In genomic region chr6:31575335-31575901, GRCh38 we compare ENCODE assay signal across 8 cellular contexts. TPM values are rescaled to one million over a fixed set of nuclear protein-coding genes. Genes with fewer than 3 reads are reported as not detected.
A peak's percentile ranks its signal among the peaks of the same experiment; 100 is the strongest.
DNase-seq lines count a peak whose midpoint lies in the region; ATAC-seq, FAIRE-seq and TF ChIP-seq lines count a peak whose summit lies in the region.

TSS of gene TNF (plus strand) at chr6:31575565. CDS start at chr6:31575742, 177 bp downstream.

- SMC1A ChIA-PET in GM12878 (lab: Charles Lee; ENCODE audit: uncharacterized antibody, unreplicated experiment) = interaction anchor here (0.6 to 45.5 kb wide), 6 partner anchors 9 to 390 kb away, joined by 3 to 1989 read pairs (median 30); partner anchors contain the start of genes ATP6V1G2, DDX39B, LST1 and LTA

- ATAC-seq in GM12878 = peak; percentile 44
- peak; percentile 26 for ATAC-seq in naive thymus-derived CD4-positive, alpha-beta T cell
- ATAC-seq in HG03342 (IDR thresholded peaks at IDR 0.05; ENCODE audit: unreplicated experiment) = no peak
- ATAC-seq in HG02759 (IDR thresholded peaks at IDR 0.05; ENCODE audit: unreplicated experiment) = no peak

- DNase-seq in GM10266 (ENCODE audit: extremely low spot score) = peak; percentile 83
- DNase-seq in T-helper 1 cell = peak; percentile 62 to 89 (median 70)
- peak; percentile 91 for DNase-seq in GM12878 (ENCODE audit: low read depth, low spot score)
- peak in 4 of 9 donors; percentile 37 to 89 (median 59) for DNase-seq in naive thymus-derived CD4-positive, alpha-beta T cell
- peak in 1 of 2 donors; percentile 41 for DNase-seq in tibial nerve (ENCODE audit: low spot score in 2 of 2)
- no peak for DNase-seq in NCI-H2196 treated with DMSO at 0.1 percent for 48 hours (lab: John Stamatoyannopoulos, UW; ENCODE audit: unreplicated experiment)

- no peaks in the 10 kb centered on the region for H3K27me3 ChIP-seq in GM12878 (replicated peaks in 1 of 2; ENCODE audit: control insufficient read depth in 2 of 2, insufficient read depth in 2 of 2, low read length in 1 of 2)
- no peaks in the 10 kb centered on the region for H3K27me3 ChIP-seq in naive thymus-derived CD4-positive, alpha-beta T cell (ENCODE audit: control insufficient read depth in 2 of 2, insufficient read depth in 2 of 2, low read length in 2 of 2)
- H3K27me3 ChIP-seq in tibial nerve = no peaks in the 10 kb centered on the region

- H3K27ac ChIP-seq in GM12878 (ENCODE audit: control insufficient read depth, insufficient read depth) (peak within 1 kb of the TSS; percentile 96), tibial nerve (peak within 1 kb of the TSS in 2 of 4 donors; percentile 43 to 72)
- H3K27ac ChIP-seq in naive thymus-derived CD4-positive, alpha-beta T cell (ENCODE audit: low read depth, low read length) = peak within 1 kb of the TSS; percentile 97

- peak within 1 kb of the TSS; percentile 85 to 99 (median 94) for H3K4me3 Mint-ChIP-seq in naive thymus-derived CD4-positive, alpha-beta T cell

- peaks cover 84% of the 10 kb centered on the region for H3K79me2 ChIP-seq in GM12878 (ENCODE audit: control insufficient read depth, insufficient read depth, low read length)

- no peaks in the 10 kb centered on the region for H4K20me1 ChIP-seq in GM12878 (ENCODE audit: control insufficient read depth, insufficient read depth)

- peak; percentile 68 for FAIRE-seq in GM12878 (lab: Jason Lieb, UNC)

- intact Hi-C loops in GM12878 (cut with micrococcal nuclease; ENCODE audit: unreplicated experiment) = no loop called here
- intact Hi-C loops in naive thymus-derived CD4-positive, alpha-beta T cell (cut with micrococcal nuclease) = loop anchor here in 1 of 2 donors (2.0 to 5.0 kb wide), 2 partner anchors 17 to 162 kb away; partner anchors contain the start of gene CLIC1

- peaks cover 54 to 98% (median 90%) of the 10 kb centered on the region in 7 donors for H3K4me1 Mint-ChIP-seq in naive thymus-derived CD4-positive, alpha-beta T cell

- no TSS peak for BruUV-seq in GM12878 (replicated peaks; lab: Mats Ljungman, UMichigan)

- TF ChIP-seq EP300 in GM12878 (IDR thresholded peaks at IDR 0.05; ENCODE audit: borderline replicate concordance in 1 of 2, control insufficient read depth in 1 of 2, low read depth in 2 of 2, low read length in 2 of 2) = no peak
- TF ChIP-seq EP300 in tibial nerve (IDR thresholded peaks at IDR 0.05) = no peak

- no peaks in the 10 kb centered on the region for H3K9me3 ChIP-seq in GM12878 (replicated peaks; ENCODE audit: control insufficient read depth, insufficient read depth, low read length)
- no peaks in the 10 kb centered on the region for H3K9me3 ChIP-seq in naive thymus-derived CD4-positive, alpha-beta T cell (ENCODE audit: control insufficient read depth in 2 of 3, low read length in 3 of 3)
- H3K9me3 ChIP-seq in tibial nerve = no peaks in the 10 kb centered on the region

- H3K4me3 ChIP-seq in GM12878 (peak within 1 kb of the TSS; percentile 91), tibial nerve (peak within 1 kb of the TSS in 3 of 4 donors; percentile 25 to 41 (median 37))
- peak within 1 kb of the TSS; percentile 77 for H3K4me3 ChIP-seq in naive thymus-derived CD4-positive, alpha-beta T cell (ENCODE audit: low read length)

- H3K9me3 Mint-ChIP-seq in naive thymus-derived CD4-positive, alpha-beta T cell = no peaks in the 10 kb centered on the region

- TF ChIP-seq CTCF in GM10266 (IDR thresholded peaks at IDR 0.05; ENCODE audit: control insufficient read depth, insufficient read depth, low read depth, missing control alignments) (no peak), GM12878 (IDR thresholded peaks at IDR 0.05 in 2 of 3, conservative IDR thresholded peaks at IDR 0.05 in 1 of 3; ENCODE audit: control insufficient read depth in 2 of 3, extremely low read depth in 1 of 3, insufficient read depth in 1 of 3, low read depth in 3 of 3, low read length in 3 of 3) (no peak), tibial nerve (IDR thresholded peaks at IDR 0.05) (no peak)

- H3K27ac Mint-ChIP-seq in naive thymus-derived CD4-positive, alpha-beta T cell = peak within 1 kb of the TSS; percentile 91 to 99 (median 99)

- H3K4me1 ChIP-seq in GM12878 (ENCODE audit: control insufficient read depth, insufficient read depth, low read length) (peaks cover 57% of the 10 kb centered on the region), tibial nerve (peaks cover 0 to 8% (median under 1%) of the 10 kb centered on the region in 4 donors)
- H3K4me1 ChIP-seq in naive thymus-derived CD4-positive, alpha-beta T cell (ENCODE audit: control insufficient read depth in 2 of 2, insufficient read depth in 2 of 2, low read length in 2 of 2) = peaks cover 62 to 71% of the 10 kb centered on the region in 2 donors

- RAD21 ChIA-PET in GM12878 (lab: Charles Lee; ENCODE audit: unreplicated experiment) = interaction anchor here (0.5 to 17.5 kb wide), 13 partner anchors 8 to 1396 kb away, joined by 3 to 620 read pairs (median 5); partner anchors contain the start of genes ATP6V1G2, DDX39B, GPANK1 and LST1

- 1% methylated on average over 17 of the region's 19 CpGs for WGBS in GM12878 (ENCODE audit: insufficient coverage, insufficient replicate concordance, low lambda C conversion rate, missing lambda C conversion rate)
- 57 to 73% methylated on average over 19 of the region's 19 CpGs for WGBS in tibial nerve, 2 donors

- 0 out of 2 replicates have a peak, but pooled peaks have one; percentile 12 for TF ChIP-seq RAD21 in GM12878 (IDR thresholded peaks at IDR 0.05; ENCODE audit: insufficient read depth, low read depth, low read length)

- H3K36me3 ChIP-seq in GM12878 (ENCODE audit: control insufficient read depth in 2 of 2, insufficient read depth in 2 of 2, low read length in 1 of 2) (peaks cover 0 to 7% of the 10 kb centered on the region in 2 experiments; a peak in 2 of 4 replicates), tibial nerve (no peaks in the 10 kb centered on the region)
- peaks cover under 1 to 7% (median 5%) of the 10 kb centered on the region in 3 experiments for H3K36me3 ChIP-seq in naive thymus-derived CD4-positive, alpha-beta T cell (ENCODE audit: control insufficient read depth in 2 of 3, insufficient read depth in 3 of 3, low read length in 3 of 3)

- H3K27me3 Mint-ChIP-seq in naive thymus-derived CD4-positive, alpha-beta T cell = peaks cover 0 to 3% (median 0%) of the 10 kb centered on the region in 5 donors

- peaks cover 0 to 53% (median 5%) of the 10 kb centered on the region in 5 donors for H3K36me3 Mint-ChIP-seq in naive thymus-derived CD4-positive, alpha-beta T cell

- POLR2A ChIA-PET in GM12878 (lab: Charles Lee) = interaction anchor here (0.9 to 17.1 kb wide), 11 partner anchors 8 to 252 kb away, joined by 3 to 282 read pairs (median 14); partner anchors contain the start of genes ATP6V1G2, DDX39B, HSPA1B and LST1
- POLR2A ChIA-PET in naive thymus-derived CD4-positive, alpha-beta T cell (lab: Charles Lee) = interaction anchor here (0.6 to 66.4 kb wide), 6 partner anchors 11 to 1769 kb away, joined by 3 to 3078 read pairs (median 7); partner anchors contain the start of genes AIF1, ATP6V1G2, BAG6 and DDX39B

- H3K4me2 ChIP-seq in GM12878 (ENCODE audit: control insufficient read depth, insufficient read depth) = peak within 1 kb of the TSS; percentile 84

- in situ Hi-C loops in GM12878 (cut with MboI) = no loop called here

- CTCF ChIA-PET in GM12878 (lab: Yijun Ruan, JAX) = interaction anchor here (0.9 to 31.0 kb wide), 4 partner anchors 18 to 244 kb away, joined by 3 to 2098 read pairs (median 396); partner anchors contain the start of genes ATP6V1G2, DDX39B, LST1 and LTA
- CTCF ChIA-PET in naive thymus-derived CD4-positive, alpha-beta T cell (lab: Charles Lee) = interaction anchor here (0.5 to 18.2 kb wide), 9 partner anchors 10 to 1811 kb away, joined by 3 to 687 read pairs (median 5); partner anchors contain the start of genes ATP6V1G2, DDX39B, LST1 and LTB

- TF ChIP-seq POLR2A in GM12878 (IDR thresholded peaks at IDR 0.05; ENCODE audit: low read depth, low read length) (peak; percentile 99), tibial nerve (IDR thresholded peaks at IDR 0.05) (peak; percentile 22 to 33)

- no peak within 1 kb of the TSS for H2AFZ ChIP-seq in GM12878 (ENCODE audit: control insufficient read depth, low read depth, low read length)

- H3K9ac ChIP-seq in GM12878 (ENCODE audit: control insufficient read depth, insufficient read depth, low read length) = peak within 1 kb of the TSS; percentile 82

TF ChIP-seq in GM12878, 131 proteins besides CTCF, POLR2A, EP300 and RAD21 (continues in another document):
- TF ChIP-seq NR2C2 (IDR thresholded peaks at IDR 0.05; ENCODE audit: borderline replicate concordance, control insufficient read depth, insufficient read length, low read depth) = no peak

RNA-seq across cellular contexts. Expression of gene TNF, which starts in this region (rescaled TPM):
- 19.7 and 21.4 TPM in 2 replicates for total RNA-seq in GM12878 (2013; cell fraction: nucleolus; rRNA removed)
- total RNA-seq in GM12878 (2014; rRNA removed) (89.1 and 92.9 TPM in 2 replicates), GM12878 (2014; rRNA removed; fragmentation: Illumina TruSeq; extraction: Trizol) (68.6 and 70.2 TPM in 2 replicates), GM12878 (2021) (80.5 and 83.9 TPM in 2 replicates), tibial nerve (not detected)
- 12.5 TPM for polyA plus RNA-seq in GM12878 (2011; ENCODE audit: low read depth)
- polyA plus RNA-seq in GM12878 (2011; rRNA removed) (15.0 and 22.7 TPM in 2 replicates), GM12878 (2014; fragmentation: Illumina TruSeq; extraction: Trizol) (50.6 and 74.3 TPM in 2 replicates), GM12878 (2014; fragmentation: Nextera tagmentation; extraction: Ambion mirVana) (10 to 100 TPM; 18.0 to 30.2 TPM), GM12878 (2014; rRNA removed) (94.8 and 97.1 TPM in 2 replicates), GM12878 (2016; fragmentation: Nextera tagmentation; extraction: Ambion mirVana) (10 to 100 TPM; 49.4 to 53.5 TPM)
- 28.8 and 29.4 TPM in 2 replicates for polyA plus RNA-seq in GM12878 (2011; cell fraction: cytosol; rRNA removed)
- polyA plus RNA-seq in GM12878 (2011; cell fraction: nucleus; rRNA removed) = 74.0 and 77.8 TPM in 2 replicates
- 26.7 and 36.6 TPM in 2 replicates for polyA plus RNA-seq in GM12878 (2012)
- polyA minus RNA-seq in GM12878 (2011; rRNA and poly(A)+ RNA removed) = 12.1 and 23.3 TPM in 2 replicates
- polyA minus RNA-seq in GM12878 (2011; cell fraction: cytosol; rRNA and poly(A)+ RNA removed) = 14.3 and 17.4 TPM in 2 replicates
- polyA minus RNA-seq in GM12878 (2011; cell fraction: nucleus; rRNA and poly(A)+ RNA removed) = 34.0 and 36.5 TPM in 2 replicates
- 100 to 1,000 TPM in 1 of 5 experiments, 10 to 100 TPM in 1, 1 to 10 TPM in 3; 5.4 to 125 (median 8.7) TPM for total RNA-seq in naive thymus-derived CD4-positive, alpha-beta T cell
- polyA plus RNA-seq in naive thymus-derived CD4-positive, alpha-beta T cell = 1 to 10 TPM in 1 of 2 donors, under 1 TPM in 1; 0.73 to 1.1 TPM

Comparison
In these comparisons a context has a peak if more than half of its experiments do, and no peak if none do; other contexts are left out.
1. RNA of gene TNF (total RNA-seq): 19.7 to 92.9 TPM in GM12878 and 5.4 to 125 TPM in naive thymus-derived CD4-positive, alpha-beta T cell; not detected in tibial nerve; every median in the first group is over 4 times any median in the second.
2. RNA of gene TNF (polyA plus RNA-seq): 12.5 to 97.1 TPM in GM12878; 0.73 to 1.1 TPM in naive thymus-derived CD4-positive, alpha-beta T cell; every median in the first group is over 4 times any median in the second.
3. ATAC-seq: peak in GM12878 (single experiment) and naive thymus-derived CD4-positive, alpha-beta T cell (single experiment); none in HG03342 (single experiment) and HG02759 (single experiment).
4. H3K4me3 ChIP-seq: peak in every context shown above with its lines; median percentile 91 in GM12878; 77 in naive thymus-derived CD4-positive, alpha-beta T cell; 37 in tibial nerve.